8 cellular contexts compared by ENCODE assay signal in the genomic region with DNA sequence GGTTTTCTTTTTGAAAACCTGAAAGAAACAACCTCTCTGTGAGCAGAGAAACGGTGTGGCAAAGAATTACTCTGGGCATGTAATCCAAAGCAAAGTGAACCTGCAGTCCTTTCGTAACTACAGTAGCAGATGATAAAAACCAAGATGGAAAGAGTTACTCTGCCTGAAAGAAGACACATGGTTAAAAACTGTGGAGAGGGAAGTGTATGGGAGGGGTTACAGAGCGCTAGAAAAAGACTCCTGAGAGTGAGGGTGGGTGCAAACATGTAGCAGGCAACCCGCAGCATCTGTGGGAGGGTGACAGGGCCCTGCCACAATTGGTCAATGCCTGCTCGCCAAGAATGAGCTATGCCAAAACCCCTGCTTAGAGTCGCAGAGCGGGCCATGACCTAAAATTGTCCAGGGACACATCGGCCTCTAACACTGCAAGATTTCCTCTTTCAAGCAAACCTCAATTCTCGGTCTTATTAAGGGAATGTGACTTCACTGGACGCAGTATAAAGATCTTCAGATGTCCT. TPM values are rescaled to one million over a fixed set of nuclear protein-coding genes. Genes with fewer than 3 reads are reported as not detected.
DNase-seq lines count a peak whose midpoint lies in the region; ATAC-seq and TF ChIP-seq lines count a peak whose summit lies in the region.

No MANE protein-coding gene starts in this region.

- ATAC-seq in left colon = peak; percentile 8
- ATAC-seq in stimulated activated naive B cell treated with anti-CD40 and anti-IgM and Interleukin-4, amounts not matched to agents 10 μg/mL and 1 μg/mL and 100 μg/mL, for 72 hours (replicated peaks) = peak; percentile 30 to 31

- H3K27me3 ChIP-seq in OCI-LY3 (ENCODE audit: low read depth, low read length) = no peaks in the 10 kb centered on the region

- no peaks in the 10 kb centered on the region for H3K9me3 ChIP-seq in OCI-LY3 (ENCODE audit: insufficient read depth, low read length)

- peak overlapping the region; percentile 33; the same call in 1 of the 2 replicates for H2AFZ ChIP-seq in OCI-LY3 (ENCODE audit: low read depth, low read length)

- peaks cover 19% of the 10 kb centered on the region for H3K79me2 ChIP-seq in OCI-LY3 (ENCODE audit: low read length)

- peaks cover 52% of the 10 kb centered on the region for H3K4me1 Mint-ChIP-seq in brain
- H3K4me1 Mint-ChIP-seq in stimulated activated naive B cell treated with anti-CD40 and anti-IgM and Interleukin-4, amounts not matched to agents 10 μg/mL and 1 μg/mL and 100 μg/mL, for 72 hours = peaks cover 16 to 47% of the 10 kb centered on the region in 2 donors

- H3K36me3 Mint-ChIP-seq in brain = peaks cover 14% of the 10 kb centered on the region
- peaks cover 28 to 51% of the 10 kb centered on the region in 2 donors for H3K36me3 Mint-ChIP-seq in stimulated activated naive B cell treated with anti-CD40 and anti-IgM and Interleukin-4, amounts not matched to agents 10 μg/mL and 1 μg/mL and 100 μg/mL, for 72 hours

- H3K4me3 Mint-ChIP-seq in brain = peak overlapping the region; percentile 88 to 98 (median 89)
- H3K4me3 Mint-ChIP-seq in stimulated activated naive B cell treated with anti-CD40 and anti-IgM and Interleukin-4, amounts not matched to agents 10 μg/mL and 1 μg/mL and 100 μg/mL, for 72 hours = peak overlapping the region; percentile 94 to 95

- peak overlapping the region; percentile 91 for H3K4me3 ChIP-seq in OCI-LY3 (ENCODE audit: low read length)

- peak; percentile 64 for DNase-seq in EH (ENCODE audit: low read depth)
- DNase-seq in HCEC 1CT = peak; percentile 45
- DNase-seq in left colon = no peak
- no peak for DNase-seq in stimulated activated naive B cell treated with anti-CD40 and anti-IgM and Interleukin-4, amounts not matched to agents 10 μg/mL and 1 μg/mL and 100 μg/mL, for 72 hours
- no peak for DNase-seq in mucosa of gallbladder (ENCODE audit: low spot score)
- no peak for DNase-seq in cerebellar nuclear complex (lab: John Stamatoyannopoulos, UW)

- H4K20me1 ChIP-seq in OCI-LY3 (ENCODE audit: insufficient read depth, low read length) = 0 out of 2 replicates have a peak, but pooled peaks cover 4% of the 10 kb centered on the region

- peak overlapping the region; percentile 83 for H3K4me2 ChIP-seq in OCI-LY3 (ENCODE audit: low read length)

- intact Hi-C loops in left colon (cut with DNase I, micrococcal nuclease) = no loop called here

- peaks cover 16% of the 10 kb centered on the region for H3K4me1 ChIP-seq in OCI-LY3 (ENCODE audit: low read length)

- H3K27me3 Mint-ChIP-seq in brain = peaks cover 6% of the 10 kb centered on the region
- no peaks in the 10 kb centered on the region for H3K27me3 Mint-ChIP-seq in stimulated activated naive B cell treated with anti-CD40 and anti-IgM and Interleukin-4, amounts not matched to agents 10 μg/mL and 1 μg/mL and 100 μg/mL, for 72 hours

- H3K9me3 Mint-ChIP-seq in brain = no peaks in the 10 kb centered on the region
- H3K9me3 Mint-ChIP-seq in stimulated activated naive B cell treated with anti-CD40 and anti-IgM and Interleukin-4, amounts not matched to agents 10 μg/mL and 1 μg/mL and 100 μg/mL, for 72 hours = no peaks in the 10 kb centered on the region

- TF ChIP-seq CTCF in OCI-LY3 (IDR thresholded peaks at IDR 0.05; ENCODE audit: low read depth, low read length) (no peak), brain (conservative IDR thresholded peaks at IDR 0.05) (no peak)

- peak overlapping the region; percentile 90 for H3K9ac ChIP-seq in OCI-LY3 (ENCODE audit: low read length)

- H3K27ac ChIP-seq in OCI-LY3 (ENCODE audit: low read length) = peak overlapping the region; percentile 81

- peak overlapping the region; percentile 98 to 100 (median 99) for H3K27ac Mint-ChIP-seq in brain
- peak overlapping the region; percentile 98 for H3K27ac Mint-ChIP-seq in stimulated activated naive B cell treated with anti-CD40 and anti-IgM and Interleukin-4, amounts not matched to agents 10 μg/mL and 1 μg/mL and 100 μg/mL, for 72 hours

- H3K36me3 ChIP-seq in OCI-LY3 (replicated peaks; ENCODE audit: low read depth, low read length) = peaks cover 14% of the 10 kb centered on the region

RNA-seq across cellular contexts. Expression of gene PRKAG1, which starts 0.8 kb away (rescaled TPM):
- polyA plus RNA-seq in brain (ENCODE audit: insufficient read depth, low read depth, low replicate concordance) = 54.4 TPM
- 10 to 100 TPM; 52.0 to 53.9 TPM for total RNA-seq in left colon
- 51.7 TPM for total RNA-seq in mucosa of gallbladder

RNA-seq across cellular contexts. Expression of gene DDN, which starts 18.6 kb away (rescaled TPM):
- 41.5 TPM for polyA plus RNA-seq in brain (ENCODE audit: insufficient read depth, low read depth, low replicate concordance)
- total RNA-seq in left colon = under 1 TPM in 1 of 2 donors, not detected in 1; 0.06 TPM
- 0.06 TPM for total RNA-seq in mucosa of gallbladder

RNA-seq across cellular contexts. Expression of gene WNT1, which starts 39.7 kb away (rescaled TPM):
- polyA plus RNA-seq in brain (ENCODE audit: insufficient read depth, low read depth, low replicate concordance) = not detected
- not detected for total RNA-seq in left colon
- 0.29 TPM for total RNA-seq in mucosa of gallbladder

RNA-seq across cellular contexts. Expression of gene KMT2D, which starts 42.8 kb away (rescaled TPM):
- 32.0 TPM for polyA plus RNA-seq in brain (ENCODE audit: insufficient read depth, low read depth, low replicate concordance)
- total RNA-seq in left colon = 10 to 100 TPM; 68.8 to 82.8 TPM
- 104 TPM for total RNA-seq in mucosa of gallbladder

RNA-seq across cellular contexts. Expression of gene WNT10B, which starts 46.3 kb away (rescaled TPM):
- polyA plus RNA-seq in brain (ENCODE audit: insufficient read depth, low read depth, low replicate concordance) = 2.4 TPM
- total RNA-seq in left colon (under 1 TPM; 0.15 to 0.61 TPM), mucosa of gallbladder (0.58 TPM)

Comparison
In these comparisons a context has a peak if more than half of its experiments do, and no peak if none do; other contexts are left out.
1. DNase-seq: peak in EH (single experiment) and HCEC 1CT (single experiment); none in left colon (0 of 2), stimulated activated naive B cell treated with anti-CD40 and anti-IgM and Interleukin-4, amounts not matched to agents 10 μg/mL and 1 μg/mL and 100 μg/mL, for 72 hours (single experiment), mucosa of gallbladder (single experiment) and cerebellar nuclear complex (0 of 2).